ENCODE assay signal across 1 cellular context in the genomic region with DNA sequence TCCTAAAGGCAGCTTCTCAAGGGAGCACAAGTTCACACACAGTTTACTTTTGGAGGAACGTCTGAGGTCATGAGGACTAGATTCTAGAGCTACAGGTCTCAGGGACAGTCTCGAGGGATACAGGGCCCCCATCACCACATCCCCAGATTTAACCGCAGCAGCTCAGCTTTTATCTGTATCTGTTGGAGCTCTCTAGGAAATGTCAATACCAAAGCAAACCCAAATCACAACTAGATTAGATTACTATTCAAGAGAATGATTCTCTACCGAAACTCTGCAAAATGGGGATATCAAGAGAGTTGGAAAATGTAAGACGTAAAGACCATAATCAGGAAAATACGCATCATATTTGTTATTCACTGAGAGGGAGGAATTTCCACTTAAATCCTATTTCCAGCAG.
TF ChIP-seq lines count a peak whose summit lies in the region.

No MANE protein-coding gene starts in this region.

TF ChIP-seq in HCT116, 20 proteins besides CTCF, POLR2A, EP300 and RAD21:
- TF ChIP-seq TCF7L2 (IDR thresholded peaks at IDR 0.05; ENCODE audit: borderline replicate concordance, extremely low read depth, insufficient read depth, insufficient read length) (no peak), JUND (IDR thresholded peaks at IDR 0.05) (no peak), CEBPB (IDR thresholded peaks at IDR 0.05; ENCODE audit: low read depth) (no peak), ZFX (IDR thresholded peaks at IDR 0.05) (no peak), POLR2AphosphoS5 (IDR thresholded peaks at IDR 0.05; ENCODE audit: low read depth, low read length) (no peak), EGR1 (IDR thresholded peaks at IDR 0.05; ENCODE audit: low read depth) (no peak), EZH2 (IDR thresholded peaks at IDR 0.05) (no peak), SIN3A (IDR thresholded peaks at IDR 0.05; ENCODE audit: low read depth) (no peak), ELF1 (IDR thresholded peaks at IDR 0.05; ENCODE audit: borderline replicate concordance, low read depth) (no peak)
- TF ChIP-seq, protein P1, sequence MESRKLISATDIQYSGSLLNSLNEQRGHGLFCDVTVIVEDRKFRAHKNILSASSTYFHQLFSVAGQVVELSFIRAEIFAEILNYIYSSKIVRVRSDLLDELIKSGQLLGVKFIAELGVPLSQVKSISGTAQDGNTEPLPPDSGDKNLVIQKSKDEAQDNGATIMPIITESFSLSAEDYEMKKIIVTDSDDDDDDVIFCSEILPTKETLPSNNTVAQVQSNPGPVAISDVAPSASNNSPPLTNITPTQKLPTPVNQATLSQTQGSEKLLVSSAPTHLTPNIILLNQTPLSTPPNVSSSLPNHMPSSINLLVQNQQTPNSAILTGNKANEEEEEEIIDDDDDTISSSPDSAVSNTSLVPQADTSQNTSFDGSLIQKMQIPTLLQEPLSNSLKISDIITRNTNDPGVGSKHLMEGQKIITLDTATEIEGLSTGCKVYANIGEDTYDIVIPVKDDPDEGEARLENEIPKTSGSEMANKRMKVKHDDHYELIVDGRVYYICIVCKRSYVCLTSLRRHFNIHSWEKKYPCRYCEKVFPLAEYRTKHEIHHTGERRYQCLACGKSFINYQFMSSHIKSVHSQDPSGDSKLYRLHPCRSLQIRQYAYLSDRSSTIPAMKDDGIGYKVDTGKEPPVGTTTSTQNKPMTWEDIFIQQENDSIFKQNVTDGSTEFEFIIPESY (IDR thresholded peaks at IDR 0.05; ENCODE audit: extremely low read depth, insufficient replicate concordance, low read length), result no peak
- TF ChIP-seq, protein P2, sequence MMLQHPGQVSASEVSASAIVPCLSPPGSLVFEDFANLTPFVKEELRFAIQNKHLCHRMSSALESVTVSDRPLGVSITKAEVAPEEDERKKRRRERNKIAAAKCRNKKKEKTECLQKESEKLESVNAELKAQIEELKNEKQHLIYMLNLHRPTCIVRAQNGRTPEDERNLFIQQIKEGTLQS (IDR thresholded peaks at IDR 0.05), result no peak
